ENCODE assay signal across 22 cellular contexts in the genomic region with DNA sequence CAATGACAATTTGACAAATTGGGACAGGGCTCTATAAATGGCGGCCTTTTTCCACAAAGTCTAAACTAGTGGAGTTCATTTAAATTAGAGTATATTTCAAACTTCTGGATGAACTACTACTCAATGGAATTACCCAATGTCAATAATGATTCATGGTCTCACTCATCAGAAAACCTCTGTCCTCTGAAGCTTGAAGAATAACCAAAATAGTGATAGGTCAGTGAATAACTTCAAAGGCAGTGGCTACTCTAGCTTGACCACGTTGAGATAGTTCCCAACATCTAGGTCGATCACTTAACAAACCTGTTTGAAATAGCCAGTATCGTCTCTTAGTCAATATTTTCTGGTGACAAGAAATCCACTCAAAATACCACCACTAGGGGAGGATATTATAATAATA.
DNase-seq lines count a peak whose midpoint lies in the region; TF ChIP-seq lines count a peak whose summit lies in the region.
"Had no signal": no experiment of that assay in that cellular context is flagged by ENCODE, and none has a peak within 500 bp of the region (broad histone marks: within the 10 kb centered on the region; RNA-seq: fewer than 3 reads in every experiment).

No MANE protein-coding gene starts in this region.

- TF ChIP-seq POLR2A in stomach (IDR thresholded peaks at IDR 0.05) (no peak), spleen (IDR thresholded peaks at IDR 0.05) (no peak)

- H3K4me3 ChIP-seq in stomach = no peak overlapping the region
- no peak overlapping the region for H3K4me3 ChIP-seq in spleen
- H3K4me3 ChIP-seq: BLaER1 treated with 17β-estradiol and CSF1 and Interleukin-3, amounts not matched to agents 10 nM and 100 nM; lung; pancreas; right atrium auricular region; transverse colon had no signal

- intact Hi-C loops in stomach (cut with DNase I; ENCODE audit: low total_unique reads) = no loop called here
- intact Hi-C loops in spleen (cut with DNase I; ENCODE audit: low total_unique reads) = no loop called here

- no peaks in the 10 kb centered on the region for H3K27me3 ChIP-seq in stomach
- H3K27me3 ChIP-seq in spleen (replicated peaks in 1 of 7) = no peaks in the 10 kb centered on the region
- H3K27me3 ChIP-seq: BLaER1 treated with 17β-estradiol and CSF1 and Interleukin-3, amounts not matched to agents 10 nM and 100 nM; pancreas; right atrium auricular region; transverse colon had no signal

- WGBS in stomach, 5 donors = 84 to 87% (median 85%) methylated on average over 4 of the region's 4 CpGs
- 76 to 90% (median 85%) methylated on average over 4 of the region's 4 CpGs for WGBS in spleen, 5 donors

- no peaks in the 10 kb centered on the region for H3K36me3 ChIP-seq in stomach
- H3K36me3 ChIP-seq in spleen = no peaks in the 10 kb centered on the region
- H3K36me3 ChIP-seq: BLaER1 treated with 17β-estradiol and CSF1 and Interleukin-3, amounts not matched to agents 10 nM and 100 nM; pancreas; right atrium auricular region; transverse colon had no signal

- in situ Hi-C loops in SK-MEL-5 (cut with HindIII; ENCODE audit: low pct_unique_long_range_greater_than_20kb, low sequenced_read_pairs) = no loop called here

- no peak overlapping the region for H3K27ac ChIP-seq in stomach
- H3K27ac ChIP-seq in spleen = no peak overlapping the region
- H3K27ac ChIP-seq: BLaER1 treated with 17β-estradiol and CSF1 and Interleukin-3, amounts not matched to agents 10 nM and 100 nM; pancreas; right atrium auricular region; transverse colon had no signal

- H3K4me1 ChIP-seq in stomach (no peaks in the 10 kb centered on the region), spleen (no peaks in the 10 kb centered on the region)
- H3K4me1 ChIP-seq: BLaER1 treated with 17β-estradiol and CSF1 and Interleukin-3, amounts not matched to agents 10 nM and 100 nM; pancreas; right atrium auricular region; transverse colon had no signal

- TF ChIP-seq EP300 in stomach (IDR thresholded peaks at IDR 0.05) = no peak

- peak; percentile 7 for DNase-seq in ELR (ENCODE audit: low read depth)
- peak; percentile 24 for DNase-seq in SK-MEL-5 (ENCODE audit: low read depth, low spot score)
- DNase-seq in fibroblast of peridontal ligament (ENCODE audit: extremely low read depth) = peak; percentile 8
- peak; percentile 93 for DNase-seq in renal cortical epithelial cell (ENCODE audit: low read depth)
- DNase-seq in stomach = no peak
- no peak for DNase-seq in spleen
- DNase-seq in NCI-H226 = no peak
- DNase-seq: activated CD4-positive, alpha-beta T cell treated with anti-CD3 and anti-CD28 coated beads for 36 hours; activated CD8-positive, alpha-beta T cell treated with anti-CD3 and anti-CD28 coated beads, Interleukin-2, amount 10 ng/mL, durations not matched to agents 7 days and 5 days; activated effector memory CD4-positive, alpha-beta T cell treated with Interleukin-2 at 50 U/mL for 16 hours; activated T-cell treated with anti-CD3 and anti-CD28 coated beads for 4 hours; aorta; kidney; NCI-H1092 treated with DMSO at 0.1 percent for 48 hours; NCI-H2081; NCI-H774; pancreas; stimulated activated CD4-positive, alpha-beta T cell treated with anti-CD3 and anti-CD28 coated beads, Interleukin-2, amount 100 ng/mL, for 48 hours; transverse colon had no signal

- H3K9me3 ChIP-seq in stomach (no peaks in the 10 kb centered on the region), spleen (peaks cover 0 to 1% (median 0%) of the 10 kb centered on the region in 8 donors)
- H3K9me3 ChIP-seq: BLaER1 treated with 17β-estradiol and CSF1 and Interleukin-3, amounts not matched to agents 10 nM and 100 nM; pancreas; right atrium auricular region; transverse colon had no signal

- TF ChIP-seq CTCF in stomach (IDR thresholded peaks at IDR 0.05) = no peak
- no peak for TF ChIP-seq CTCF in spleen (IDR thresholded peaks at IDR 0.05 in 8 of 11, conservative IDR thresholded peaks at IDR 0.05 in 3 of 11)

Comparison
In these comparisons a context has a peak if more than half of its experiments do, and no peak if none do; other contexts are left out.
1. DNase-seq: peak in ELR (single experiment), SK-MEL-5 (single experiment), fibroblast of peridontal ligament (single experiment) and renal cortical epithelial cell (single experiment); none in stomach (single experiment), spleen (single experiment) and NCI-H226 (single experiment).